8 cellular contexts compared by ENCODE assay signal in the genomic region with DNA sequence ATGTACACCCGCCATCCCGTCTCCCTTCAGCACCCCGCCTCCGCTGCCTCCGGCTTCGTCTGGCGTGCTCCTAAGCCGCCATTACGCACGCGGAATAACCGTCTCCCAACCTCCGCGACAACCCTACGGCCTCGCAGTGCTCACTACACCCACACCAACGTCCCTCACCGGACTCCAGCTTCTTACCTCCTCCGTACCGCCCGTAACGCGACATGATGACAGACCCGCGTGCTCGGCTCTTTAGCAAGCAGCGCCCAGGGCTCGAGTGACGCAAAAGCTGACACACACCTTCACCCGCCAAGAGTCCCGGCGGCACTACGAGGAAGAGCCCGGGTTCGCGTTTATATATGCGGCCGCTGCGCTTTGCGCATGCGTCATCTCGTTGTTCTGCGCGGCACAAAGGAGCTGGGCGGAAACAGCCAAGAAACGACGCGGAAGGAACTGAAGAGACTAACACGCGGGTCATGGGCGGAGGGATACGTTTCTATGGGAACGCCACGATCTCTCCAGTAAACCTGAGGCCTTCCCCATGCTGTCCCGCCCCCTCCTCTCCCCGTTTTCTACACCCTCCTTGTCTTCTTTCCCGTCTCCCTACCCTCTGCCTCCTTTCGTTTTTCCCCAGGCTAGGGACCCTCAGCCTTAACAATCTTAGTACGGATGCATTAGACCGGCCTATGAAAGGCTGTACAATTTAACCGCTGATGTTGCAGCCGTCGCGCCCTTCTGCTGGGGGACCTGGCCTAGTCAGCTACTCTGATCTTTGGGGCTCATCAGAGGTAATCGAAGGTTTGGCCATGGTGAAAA. TPM values are rescaled to one million over a fixed set of nuclear protein-coding genes. Genes with fewer than 3 reads are reported as not detected.
A peak's percentile ranks its signal among the peaks of the same experiment; 100 is the strongest.
DNase-seq lines count a peak whose midpoint lies in the region; FAIRE-seq and TF ChIP-seq lines count a peak whose summit lies in the region.

A gene (minus strand): TSS at position 319 of the 804 bp plus-strand sequence. CDS start 105 bp downstream, at position 214.

- peaks cover 50% of the 10 kb centered on the region for H3K4me1 Mint-ChIP-seq in activated naive CD4-positive, alpha-beta T cell treated with anti-CD3 and anti-CD28 coated beads for 36 hours (ENCODE audit: low read depth)

- WGBS in neuronal stem cell (ENCODE audit: extremely low coverage in 2 of 2, insufficient read length in 2 of 2, insufficient replicate concordance in 1 of 2), 2 donors: no CpG with 5 or more reads among the region's 65 CpGs

- peak within 1 kb of the TSS; percentile 91 for H2BK15ac ChIP-seq in neuronal stem cell (ENCODE audit: low read length)

- peak within 1 kb of the TSS; percentile 80 to 98 for H3K4me3 ChIP-seq in neuronal stem cell (ENCODE audit: low read length in 2 of 2)

- peak within 1 kb of the TSS; percentile 100 for H3K4me3 Mint-ChIP-seq in activated naive CD4-positive, alpha-beta T cell treated with anti-CD3 and anti-CD28 coated beads for 36 hours

- H4K8ac ChIP-seq in neuronal stem cell (ENCODE audit: low read depth, low read length): peak within 1 kb of the TSS; percentile 99

- H3K4me1 ChIP-seq in neuronal stem cell (ENCODE audit: control insufficient read depth in 2 of 2, insufficient read depth in 1 of 2, low read depth in 1 of 2, low read length in 2 of 2): peaks cover 1 to 20% of the 10 kb centered on the region in 2 donors

- H3K4ac ChIP-seq in neuronal stem cell (ENCODE audit: low read length): peak within 1 kb of the TSS; percentile 81

- peaks cover 48% of the 10 kb centered on the region for H3K36me3 Mint-ChIP-seq in activated naive CD4-positive, alpha-beta T cell treated with anti-CD3 and anti-CD28 coated beads for 36 hours (ENCODE audit: low read depth)

- H2AK5ac ChIP-seq in neuronal stem cell (ENCODE audit: low read depth, low read length): peak within 1 kb of the TSS; percentile 80

- peak; percentile 97 for DNase-seq in GF-D8 (lab: John Stamatoyannopoulos, UW)
- DNase-seq in HEK293T (ENCODE audit: extremely low spot score): peak; percentile 96
- DNase-seq in NAMALWA (ENCODE audit: low spot score): peak; percentile 98
- peak; percentile 100 for DNase-seq in SK-N-DZ (ENCODE audit: low spot score)
- peak; percentile 97 for DNase-seq in activated naive CD4-positive, alpha-beta T cell treated with anti-CD3 and anti-CD28 coated beads for 36 hours
- DNase-seq in frontal cortex (ENCODE audit: low spot score in 2 of 2): peak; percentile 94
- DNase-seq in neuronal stem cell (ENCODE audit: low spot score): peak; percentile 99

- peak within 1 kb of the TSS; percentile 78 for H2AFZ ChIP-seq in neuronal stem cell (ENCODE audit: low read length)

- no peak within 1 kb of the TSS for H2BK12ac ChIP-seq in neuronal stem cell (ENCODE audit: low read length)

- H3K27ac Mint-ChIP-seq in activated naive CD4-positive, alpha-beta T cell treated with anti-CD3 and anti-CD28 coated beads for 36 hours: peak within 1 kb of the TSS; percentile 100

- POLR2A ChIA-PET in HEK293T (lab: Yijun Ruan, JAX): interaction anchor here (0.6 to 2.1 kb wide), 88 partner anchors 9 to 826 kb away, joined by 3 to 59 read pairs (median 4); a partner anchor contains a TSS

- no peaks in the 10 kb centered on the region for H3K27me3 ChIP-seq in neuronal stem cell (ENCODE audit: control insufficient read depth in 3 of 3, insufficient read depth in 3 of 3, low read depth in 1 of 3, low read length in 3 of 3)

- CTCF ChIA-PET in HEK293T (lab: Yijun Ruan, JAX): interaction anchor here (0.6 kb wide), 1 partner anchor 440 kb away, joined by 3 read pairs; no protein-coding TSS in a partner anchor
- CTCF ChIA-PET in activated naive CD4-positive, alpha-beta T cell treated with anti-CD3 and anti-CD28 coated beads for 36 hours (lab: Charles Lee): interaction anchor here (0.7 to 1.6 kb wide), 3 partner anchors 10 to 170 kb away, joined by 3 to 6 read pairs (median 4); no protein-coding TSS in a partner anchor

- peaks cover 13 to 40% of the 10 kb centered on the region in 2 donors for H3K36me3 ChIP-seq in neuronal stem cell (replicated peaks in 1 of 2; ENCODE audit: control insufficient read depth in 2 of 2, insufficient read depth in 2 of 2, low read length in 2 of 2)

- H3K9me3 ChIP-seq in neuronal stem cell (replicated peaks in 1 of 2; ENCODE audit: control insufficient read depth in 2 of 2, insufficient read depth in 1 of 2, low read depth in 1 of 2, low read length in 2 of 2): no peaks in the 10 kb centered on the region

- no peaks in the 10 kb centered on the region for H3K9me3 Mint-ChIP-seq in activated naive CD4-positive, alpha-beta T cell treated with anti-CD3 and anti-CD28 coated beads for 36 hours

- H4K91ac ChIP-seq in neuronal stem cell (ENCODE audit: low read depth, low read length, poor library complexity): peak within 1 kb of the TSS; percentile 66

- peak within 1 kb of the TSS; percentile 95 for H2BK5ac ChIP-seq in neuronal stem cell (ENCODE audit: low read length)

- H3K27ac ChIP-seq in neuronal stem cell (replicated peaks; ENCODE audit: low read length): peak within 1 kb of the TSS; percentile 99

- TF ChIP-seq CTCF in subcutaneous adipose tissue (IDR thresholded peaks at IDR 0.05; ENCODE audit: low read depth): no peak

- no peak for FAIRE-seq in frontal cortex (lab: Jason Lieb, UNC)

- H3K14ac ChIP-seq in neuronal stem cell (ENCODE audit: low read length): peak within 1 kb of the TSS; percentile 95

- H3K23ac ChIP-seq in neuronal stem cell (ENCODE audit: low read depth, low read length, poor library complexity): peak within 1 kb of the TSS; percentile 100

- H3K4me2 ChIP-seq in neuronal stem cell (ENCODE audit: insufficient read depth, low read length, poor library complexity, severe bottlenecking): peak within 1 kb of the TSS; percentile 98

- H3K79me1 ChIP-seq in neuronal stem cell (ENCODE audit: low read depth, low read length): no peaks in the 10 kb centered on the region

- peak within 1 kb of the TSS; percentile 100 for H3K18ac ChIP-seq in neuronal stem cell (ENCODE audit: low read length)

- peak within 1 kb of the TSS; percentile 51 for H2BK120ac ChIP-seq in neuronal stem cell (ENCODE audit: low read depth, low read length)

- H3K27me3 Mint-ChIP-seq in activated naive CD4-positive, alpha-beta T cell treated with anti-CD3 and anti-CD28 coated beads for 36 hours (ENCODE audit: low read depth): peaks cover 3% of the 10 kb centered on the region

- intact Hi-C loops in activated naive CD4-positive, alpha-beta T cell treated with anti-CD3 and anti-CD28 coated beads for 36 hours (cut with micrococcal nuclease): loop anchor here (1.0 to 10.0 kb wide), 11 partner anchors 27 to 684 kb away; a partner anchor contains a TSS

- H3K9ac ChIP-seq in neuronal stem cell (ENCODE audit: low read depth, low read length, poor library complexity): peak within 1 kb of the TSS; percentile 99

TF ChIP-seq in HEK293T, 16 proteins besides CTCF, POLR2A, EP300 and RAD21:
- TF ChIP-seq LEF1 (IDR thresholded peaks at IDR 0.05; ENCODE audit: borderline replicate concordance): no peak
- no peak for TF ChIP-seq SP1 (IDR thresholded peaks at IDR 0.05)
- TF ChIP-seq ELF4 (IDR thresholded peaks at IDR 0.05): peak; percentile 100
- TF ChIP-seq L3MBTL2 (conservative IDR thresholded peaks at IDR 0.05): peak; percentile 90
- no peak for TF ChIP-seq SUZ12 (IDR thresholded peaks at IDR 0.05)
- peak; percentile 72 for TF ChIP-seq NFRKB (IDR thresholded peaks at IDR 0.05)
- peak; percentile 38; the same call in 1 of the 2 replicates for TF ChIP-seq CTBP1 (IDR thresholded peaks at IDR 0.05; ENCODE audit: borderline replicate concordance)
- peak; percentile 73; the same call in 1 of the 2 replicates for TF ChIP-seq HDGF (IDR thresholded peaks at IDR 0.05; ENCODE audit: borderline replicate concordance)
- no peak for TF ChIP-seq BHLHE40 (IDR thresholded peaks at IDR 0.05; ENCODE audit: borderline replicate concordance)
- TF ChIP-seq ARNT (IDR thresholded peaks at IDR 0.05): peak; percentile 91

RNA-seq across cellular contexts. Expression of the gene that starts here (rescaled TPM):
- 294 and 327 TPM in 2 replicates for polyA plus RNA-seq in SK-N-DZ (2014; cell fraction: cytosol; rRNA removed)
- polyA plus RNA-seq in SK-N-DZ (2014; cell fraction: nucleus; rRNA removed): 723 and 849 TPM in 2 replicates
- 100 to 1,000 TPM; 212 to 217 TPM for total RNA-seq in activated naive CD4-positive, alpha-beta T cell treated with anti-CD3 and anti-CD28 coated beads for 36 hours
- 120 TPM for total RNA-seq in frontal cortex
- polyA plus RNA-seq in neuronal stem cell (2013, experiment 1 of 2): 341 TPM
- polyA plus RNA-seq in neuronal stem cell (2013, experiment 2 of 2): 342 TPM
- total RNA-seq in subcutaneous adipose tissue: 100 to 1,000 TPM in 2 of 4 donors, 10 to 100 TPM in 2; 60.8 to 135 (median 86.2) TPM

Comparison
In these comparisons a context has a peak if more than half of its experiments do, and no peak if none do; other contexts are left out.
1. Peak in every context shown above with its lines: DNase-seq, H3K4me3 ChIP-seq and H3K27ac ChIP-seq.